ENCODE assay signal across 25 cellular contexts in genomic region chr6:3360727-3361045, GRCh38.
"Had no signal": no experiment of that assay in that cellular context is flagged by ENCODE, and none has a peak within 500 bp of the region (broad histone marks: within the 10 kb centered on the region; RNA-seq: fewer than 3 reads in every experiment).

No MANE protein-coding gene starts in this region.

- H3K9me3 ChIP-seq: colonic mucosa, esophagus muscularis mucosa, gastroesophageal sphincter, heart right ventricle, left ventricle myocardium inferior, lower lobe of right lung, ovary, psoas muscle, spleen, thoracic aorta, tibial nerve, upper lobe of left lung had no signal

- H3K27ac ChIP-seq: colonic mucosa, esophagus muscularis mucosa, foreskin keratinocyte, gastroesophageal sphincter, heart right ventricle, left ventricle myocardium inferior, lower lobe of right lung, ovary, psoas muscle, skin epidermis, spleen, thoracic aorta, tibial nerve, upper lobe of left lung had no signal

- DNase-seq: effector CD8-positive, alpha-beta T cell; foreskin keratinocyte; heart right ventricle; hippocampal formation; left colon; left ventricle myocardium inferior; lower lobe of right lung; naive B cell; occipital lobe; ovary; psoas muscle; right cardiac atrium; spleen; stimulated activated CD4-positive, alpha-beta T cell treated with anti-CD3 and anti-CD28 coated beads, Interleukin-4, amount 100 ng/mL, for 4 hours; stimulated activated naive CD8-positive, alpha-beta T cell treated with anti-CD3 and anti-CD28 coated beads, Interleukin-15, Interleukin-2, amounts not matched to agents 100 U/mL and 50 U/mL, for 24 hours; upper lobe of left lung had no signal

- H3K4me3 ChIP-seq: colonic mucosa, esophagus muscularis mucosa, gastroesophageal sphincter, heart right ventricle, left ventricle myocardium inferior, lower lobe of right lung, ovary, psoas muscle, skin epidermis, spleen, thoracic aorta, tibial nerve, upper lobe of left lung had no signal

- H3K4me3 Mint-ChIP-seq: dendritic cell treated with granulocyte-macrophage colony-stimulating factor and Interleukin-4, amounts not matched to agents 40 ng/mL and 50 ng/mL, for 4 days; naive B cell; natural killer cell treated with Interleukin-12 subunit alpha and Interleukin-12 subunit beta and Interleukin-15 and Interleukin-18, amount 100 ng/mL, for 72 hours; stimulated activated memory B cell treated with anti-CD40 and anti-IgM and Interleukin-4, amounts not matched to agents 10 μg/mL and 1 μg/mL and 100 μg/mL, for 72 hours had no signal

- H3K27ac Mint-ChIP-seq: dendritic cell treated with granulocyte-macrophage colony-stimulating factor and Interleukin-4, amounts not matched to agents 40 ng/mL and 50 ng/mL, for 4 days; natural killer cell treated with Interleukin-12 subunit alpha and Interleukin-12 subunit beta and Interleukin-15 and Interleukin-18, amount 100 ng/mL, for 72 hours; stimulated activated memory B cell treated with anti-CD40 and anti-IgM and Interleukin-4, amounts not matched to agents 10 μg/mL and 1 μg/mL and 100 μg/mL, for 72 hours had no signal

- H3K9me3 Mint-ChIP-seq: dendritic cell treated with granulocyte-macrophage colony-stimulating factor and Interleukin-4, amounts not matched to agents 40 ng/mL and 50 ng/mL, for 4 days; naive B cell; natural killer cell treated with Interleukin-12 subunit alpha and Interleukin-12 subunit beta and Interleukin-15 and Interleukin-18, amount 100 ng/mL, for 72 hours; stimulated activated memory B cell treated with anti-CD40 and anti-IgM and Interleukin-4, amounts not matched to agents 10 μg/mL and 1 μg/mL and 100 μg/mL, for 72 hours had no signal

- H3K36me3 ChIP-seq: colonic mucosa, esophagus muscularis mucosa, gastroesophageal sphincter, heart right ventricle, left ventricle myocardium inferior, lower lobe of right lung, ovary, spleen, thoracic aorta, tibial nerve, upper lobe of left lung had no signal

- H3K27me3 ChIP-seq: colonic mucosa, esophagus muscularis mucosa, foreskin keratinocyte, gastroesophageal sphincter, heart right ventricle, ovary, spleen, tibial nerve, upper lobe of left lung had no signal

- H3K36me3 Mint-ChIP-seq: naive B cell; natural killer cell treated with Interleukin-12 subunit alpha and Interleukin-12 subunit beta and Interleukin-15 and Interleukin-18, amount 100 ng/mL, for 72 hours; stimulated activated memory B cell treated with anti-CD40 and anti-IgM and Interleukin-4, amounts not matched to agents 10 μg/mL and 1 μg/mL and 100 μg/mL, for 72 hours had no signal

- ATAC-seq: foreskin keratinocyte; gastroesophageal sphincter; heart right ventricle; left colon; lower lobe of right lung; natural killer cell treated with Interleukin-12 subunit alpha and Interleukin-12 subunit beta and Interleukin-15 and Interleukin-18, amount 100 ng/mL, for 72 hours; psoas muscle; right cardiac atrium; stimulated activated memory B cell treated with anti-CD40 and anti-IgM and Interleukin-4, amounts not matched to agents 10 μg/mL and 1 μg/mL and 100 μg/mL, for 72 hours; stimulated activated naive CD8-positive, alpha-beta T cell treated with anti-CD3 and anti-CD28 coated beads, Interleukin-15, Interleukin-2, amounts not matched to agents 100 U/mL and 50 U/mL, for 24 hours had no signal
